Comparison of ENCODE assay signal across 7 cellular contexts in genomic region chr1:186849824-186850223, GRCh38. TPM values are rescaled to one million over a fixed set of nuclear protein-coding genes. Genes with fewer than 3 reads are reported as not detected.
DNase-seq lines count a peak whose midpoint lies in the region; ATAC-seq and TF ChIP-seq lines count a peak whose summit lies in the region.

No MANE protein-coding gene starts in this region.

- H4K5ac ChIP-seq in IMR-90 (ENCODE audit: low read depth, low read length): no peak overlapping the region

- no TSS peak for BruUV-seq in IMR-90 (replicated peaks; lab: Mats Ljungman, UMichigan)

- no peak overlapping the region for H2AK9ac ChIP-seq in IMR-90 (replicated peaks; ENCODE audit: low read depth, low read length, poor library complexity)

- H3K36me3 Mint-ChIP-seq in stimulated activated naive B cell treated with anti-CD40 and anti-IgM and Interleukin-4, amounts not matched to agents 10 μg/mL and 1 μg/mL and 100 μg/mL, for 72 hours: no peaks in the 10 kb centered on the region
- H3K36me3 Mint-ChIP-seq in progenitor cell of endocrine pancreas (ENCODE audit: insufficient read depth): no peaks in the 10 kb centered on the region

- no peak overlapping the region for H3K18ac ChIP-seq in IMR-90 (ENCODE audit: low read depth, low read length)

- no peak for TF ChIP-seq RAD21 in IMR-90 (IDR thresholded peaks at IDR 0.05; ENCODE audit: low read length)

- H4K91ac ChIP-seq in IMR-90 (ENCODE audit: insufficient read depth, low read depth, low read length): no peak overlapping the region

- no peak for TF ChIP-seq POLR2A in IMR-90 (IDR thresholded peaks at IDR 0.05; ENCODE audit: low read depth, low read length)

- H3K27ac Mint-ChIP-seq in stimulated activated naive B cell treated with anti-CD40 and anti-IgM and Interleukin-4, amounts not matched to agents 10 μg/mL and 1 μg/mL and 100 μg/mL, for 72 hours: no peak overlapping the region
- no peak overlapping the region for H3K27ac Mint-ChIP-seq in progenitor cell of endocrine pancreas

- no peaks in the 10 kb centered on the region for H3K9me1 ChIP-seq in IMR-90 (ENCODE audit: insufficient read depth, low read length)

- H2AFZ ChIP-seq in IMR-90 (replicated peaks; ENCODE audit: low read length, poor library complexity): no peak overlapping the region

- H3K27ac ChIP-seq in IMR-90 (ENCODE audit: insufficient read depth, low read length): no peak overlapping the region

- H3K4me1 Mint-ChIP-seq in stimulated activated naive B cell treated with anti-CD40 and anti-IgM and Interleukin-4, amounts not matched to agents 10 μg/mL and 1 μg/mL and 100 μg/mL, for 72 hours: peaks cover 15 to 19% of the 10 kb centered on the region in 2 donors
- peaks cover 18% of the 10 kb centered on the region for H3K4me1 Mint-ChIP-seq in progenitor cell of endocrine pancreas (ENCODE audit: low read depth)

- no peaks in the 10 kb centered on the region for H4K20me1 ChIP-seq in IMR-90 (ENCODE audit: insufficient read depth, low read length)

- ATAC-seq in GM19324 (IDR thresholded peaks at IDR 0.05; ENCODE audit: low FRiP score, unreplicated experiment) (peak; percentile 56), HG02798 (IDR thresholded peaks at IDR 0.05; ENCODE audit: poor library complexity, unreplicated experiment) (peak; percentile 58), IMR-90 (ENCODE audit: low read depth) (peak; percentile 42)
- ATAC-seq in stimulated activated naive B cell treated with anti-CD40 and anti-IgM and Interleukin-4, amounts not matched to agents 10 μg/mL and 1 μg/mL and 100 μg/mL, for 72 hours (replicated peaks): peak; percentile 23 to 45

- no peak overlapping the region for H2BK5ac ChIP-seq in IMR-90 (ENCODE audit: low read depth, low read length, poor library complexity, severe bottlenecking)

- H2AK5ac ChIP-seq in IMR-90 (ENCODE audit: low read depth, low read length): no peak overlapping the region

- no peak overlapping the region for H3K4me3 Mint-ChIP-seq in stimulated activated naive B cell treated with anti-CD40 and anti-IgM and Interleukin-4, amounts not matched to agents 10 μg/mL and 1 μg/mL and 100 μg/mL, for 72 hours
- H3K4me3 Mint-ChIP-seq in progenitor cell of endocrine pancreas (ENCODE audit: low read depth): no peak overlapping the region

- DNase-seq in IMR-90 (peak; percentile 32), NCI-H524 treated with DMSO at 0.1 percent for 48 hours (lab: John Stamatoyannopoulos, UW) (no peak), progenitor cell of endocrine pancreas (ENCODE audit: low spot score, unreplicated experiment) (no peak)
- DNase-seq in stimulated activated naive B cell treated with anti-CD40 and anti-IgM and Interleukin-4, amounts not matched to agents 10 μg/mL and 1 μg/mL and 100 μg/mL, for 72 hours: no peak
- no peak for DNase-seq in stimulated activated CD4-positive, alpha-beta T cell treated with anti-CD3 and anti-CD28 coated beads, Interleukin-4, amount 100 ng/mL, for 1 hour

- CTCF ChIA-PET in IMR-90 (lab: Yijun Ruan, JAX): no interaction called here

- H4K8ac ChIP-seq in IMR-90 (ENCODE audit: low read depth in 2 of 2, low read length in 2 of 2): no peak overlapping the region

- no peaks in the 10 kb centered on the region for H3K9me3 ChIP-seq in IMR-90 (ENCODE audit: control insufficient read depth, insufficient read depth, low read length)

- TF ChIP-seq CTCF in IMR-90 (conservative IDR thresholded peaks at IDR 0.05; ENCODE audit: low read depth, low read length): no peak
- TF ChIP-seq CTCF in progenitor cell of endocrine pancreas (IDR thresholded peaks at IDR 0.05; ENCODE audit: unreplicated experiment): no peak

- H3K79me1 ChIP-seq in IMR-90 (ENCODE audit: low read depth in 1 of 2, low read length in 2 of 2): no peaks in the 10 kb centered on the region

- no peak overlapping the region for H3K9ac ChIP-seq in IMR-90 (ENCODE audit: low read depth, low read length)

- H3K9me3 Mint-ChIP-seq in stimulated activated naive B cell treated with anti-CD40 and anti-IgM and Interleukin-4, amounts not matched to agents 10 μg/mL and 1 μg/mL and 100 μg/mL, for 72 hours: no peaks in the 10 kb centered on the region
- H3K9me3 Mint-ChIP-seq in progenitor cell of endocrine pancreas (ENCODE audit: low read depth): peaks cover 5% of the 10 kb centered on the region

- H3K23ac ChIP-seq in IMR-90 (ENCODE audit: low read depth, low read length): no peak overlapping the region

- no peak overlapping the region for H2BK120ac ChIP-seq in IMR-90 (ENCODE audit: low read depth, low read length)

- no peak overlapping the region for H2BK20ac ChIP-seq in IMR-90 (ENCODE audit: low read depth, low read length)

- in situ Hi-C loops in IMR-90 (cut with MboI; ENCODE audit: low sequenced_read_pairs): no loop called here

- POLR2A ChIA-PET in IMR-90 (lab: Charles Lee; ENCODE audit: unreplicated experiment): no interaction called here

- H3K4me3 ChIP-seq in IMR-90 (ENCODE audit: insufficient read depth, low read depth, low read length): no peak overlapping the region

- H3K27me3 ChIP-seq in IMR-90 (ENCODE audit: control insufficient read depth, insufficient read depth, low read length): no peaks in the 10 kb centered on the region

- no peak overlapping the region for H2BK15ac ChIP-seq in IMR-90 (ENCODE audit: low read depth, low read length)

- H3K36me3 ChIP-seq in IMR-90 (ENCODE audit: control insufficient read depth, insufficient read depth, low read length): no peaks in the 10 kb centered on the region

- H3K56ac ChIP-seq in IMR-90 (ENCODE audit: extremely low read depth, insufficient read depth, low read length): no peak overlapping the region

- no peak overlapping the region for H3K4me2 ChIP-seq in IMR-90 (ENCODE audit: low read depth, low read length)

- H3K27me3 Mint-ChIP-seq in stimulated activated naive B cell treated with anti-CD40 and anti-IgM and Interleukin-4, amounts not matched to agents 10 μg/mL and 1 μg/mL and 100 μg/mL, for 72 hours: peaks cover 0 to 8% of the 10 kb centered on the region in 2 donors
- no peaks in the 10 kb centered on the region for H3K27me3 Mint-ChIP-seq in progenitor cell of endocrine pancreas

- dilution Hi-C loops in IMR-90 (cut with HindIII; ENCODE audit: low sequenced_read_pairs, unreplicated experiment): no loop called here

- no peak overlapping the region for H3K4ac ChIP-seq in IMR-90 (ENCODE audit: low read depth, low read length)

- H3K14ac ChIP-seq in IMR-90 (replicated peaks; ENCODE audit: low read depth, low read length): no peak overlapping the region

- intact Hi-C loops in IMR-90 (cut with micrococcal nuclease): no loop called here

- no peaks in the 10 kb centered on the region for H3K4me1 ChIP-seq in IMR-90 (ENCODE audit: control insufficient read depth, insufficient read depth, low read length)

TF ChIP-seq in IMR-90, 13 proteins besides CTCF, POLR2A, EP300 and RAD21:
- TF ChIP-seq NFE2L2 (IDR thresholded peaks at IDR 0.05; ENCODE audit: low read depth, low read length) (no peak), CEBPB (IDR thresholded peaks at IDR 0.05; ENCODE audit: low read depth, low read length) (peak; percentile 19; the same call in 1 of the 2 replicates), FOS (IDR thresholded peaks at IDR 0.05; ENCODE audit: low read depth, low read length) (no peak)

RNA-seq across cellular contexts. Expression of gene PLA2G4A, which starts 21.1 kb away (rescaled TPM):
- 3.8 and 4.4 TPM in 2 replicates for total RNA-seq in IMR-90 (2012; rRNA removed)
- polyA plus RNA-seq in IMR-90 (2012; rRNA removed): 1.6 TPM in 2 replicates
- 0.22 and 0.39 TPM in 2 replicates for polyA plus RNA-seq in IMR-90 (2012; cell fraction: cytosol; rRNA removed)
- polyA plus RNA-seq in IMR-90 (2012; cell fraction: nucleus; rRNA removed; ENCODE audit: low replicate concordance): 0.04 and 0.80 TPM in 2 replicates
- 0.72 and 1.00 TPM in 2 replicates for total RNA-seq in progenitor cell of endocrine pancreas
